28 cellular contexts compared by ENCODE assay signal in genomic region chr5:4909086-4909485, GRCh38.
"Had no signal": no experiment of that assay in that cellular context is flagged by ENCODE, and none has a peak within 500 bp of the region (broad histone marks: within the 10 kb centered on the region; RNA-seq: fewer than 3 reads in every experiment).

No MANE protein-coding gene starts in this region.

- H3K27ac ChIP-seq: colonic mucosa, coronary artery, epithelial cell of prostate, esophagus muscularis mucosa, esophagus squamous epithelium, foreskin keratinocyte, gastrocnemius medialis, gastroesophageal sphincter, heart left ventricle, heart right ventricle had no signal

- H3K9me3 ChIP-seq: colonic mucosa, esophagus muscularis mucosa, esophagus squamous epithelium, gastrocnemius medialis, gastroesophageal sphincter, heart left ventricle, heart right ventricle had no signal

- H3K27me3 ChIP-seq: colonic mucosa, esophagus squamous epithelium, foreskin keratinocyte, gastrocnemius medialis had no signal

- H3K36me3 ChIP-seq: colonic mucosa, esophagus muscularis mucosa, esophagus squamous epithelium, gastrocnemius medialis, gastroesophageal sphincter, heart left ventricle, heart right ventricle had no signal

- FAIRE-seq: colon, endometrium, endothelial cell of umbilical vein, frontal cortex had no signal

- DNase-seq: colonic mucosa; cortex of kidney; dermis blood vessel endothelial cell; dorsolateral prefrontal cortex; effector CD4-positive, alpha-beta T cell; effector CD8-positive, alpha-beta T cell; effector memory CD4-positive, alpha-beta T cell; effector memory CD8-positive, alpha-beta T cell; endodermal cell; erythroblast; esophagus squamous epithelium; foreskin fibroblast; foreskin keratinocyte; foreskin melanocyte; gastrocnemius medialis; glutamatergic neuron; head of caudate nucleus; heart left ventricle; heart right ventricle had no signal

- ATAC-seq: effector memory CD8-positive, alpha-beta T cell; esophagus mucosa; foreskin keratinocyte; gastrocnemius medialis; gastroesophageal sphincter; heart left ventricle; heart right ventricle had no signal

- H3K4me1 ChIP-seq: colonic mucosa, foreskin keratinocyte, heart right ventricle had no signal

- H3K4me3 ChIP-seq: colonic mucosa, coronary artery, dorsolateral prefrontal cortex, esophagus muscularis mucosa, esophagus squamous epithelium, gastrocnemius medialis, gastroesophageal sphincter, heart left ventricle, heart right ventricle had no signal
